11 cellular contexts compared by ENCODE assay signal in the genomic region with DNA sequence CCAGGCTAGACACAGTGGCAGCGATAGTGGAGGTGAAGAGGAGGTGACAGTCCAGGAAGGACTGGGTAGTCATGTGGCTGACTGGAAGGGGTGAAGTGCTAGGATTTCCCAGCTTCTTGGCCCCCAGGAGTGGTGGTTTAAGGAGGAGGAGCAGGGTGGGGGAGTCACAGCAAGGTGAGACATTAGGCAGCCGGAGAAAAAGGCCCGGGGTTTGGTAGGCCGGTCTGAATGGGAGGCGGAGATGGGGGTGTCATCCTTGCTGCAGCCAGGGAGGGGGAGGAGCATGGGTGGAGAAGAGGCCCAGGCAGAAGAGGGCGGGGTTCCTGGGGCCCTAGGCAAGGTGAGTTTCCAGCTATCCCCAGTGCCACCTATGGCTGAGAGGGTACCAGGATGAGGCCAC. TPM values are rescaled to one million over a fixed set of nuclear protein-coding genes. Genes with fewer than 3 reads are reported as not detected.
DNase-seq lines count a peak whose midpoint lies in the region; ATAC-seq and FAIRE-seq lines count a peak whose summit lies in the region.
"Had no signal": no experiment of that assay in that cellular context is flagged by ENCODE, and none has a peak within 500 bp of the region (broad histone marks: within the 10 kb centered on the region; RNA-seq: fewer than 3 reads in every experiment).

No MANE protein-coding gene starts in this region.

- peaks cover 53% of the 10 kb centered on the region for H3K36me3 Mint-ChIP-seq in activated naive CD4-positive, alpha-beta T cell treated with anti-CD3 and anti-CD28 coated beads, Interleukin-2, amount 10 ng/mL, durations not matched to agents 7 days and 5 days
- H3K36me3 Mint-ChIP-seq in naive thymus-derived CD8-positive, alpha-beta T cell, result peaks cover 0 to 49% (median 8%) of the 10 kb centered on the region in 3 donors

- peak overlapping the region; percentile 30 for H3K27ac Mint-ChIP-seq in activated naive CD4-positive, alpha-beta T cell treated with anti-CD3 and anti-CD28 coated beads, Interleukin-2, amount 10 ng/mL, durations not matched to agents 7 days and 5 days
- peak overlapping the region; percentile 73 to 87 (median 80) for H3K27ac Mint-ChIP-seq in naive thymus-derived CD8-positive, alpha-beta T cell

- CTCF ChIA-PET in activated naive CD4-positive, alpha-beta T cell treated with anti-CD3 and anti-CD28 coated beads, Interleukin-2, amount 10 ng/mL, durations not matched to agents 7 days and 5 days (lab: Charles Lee), result interaction anchor here (1.0 kb wide), 1 partner anchor 19 kb away, joined by 3 read pairs; a partner anchor contains a TSS

- no peak for FAIRE-seq in frontal cortex (lab: Jason Lieb, UNC)

- no peaks in the 10 kb centered on the region for H3K27me3 Mint-ChIP-seq in activated naive CD4-positive, alpha-beta T cell treated with anti-CD3 and anti-CD28 coated beads, Interleukin-2, amount 10 ng/mL, durations not matched to agents 7 days and 5 days
- H3K27me3 Mint-ChIP-seq in naive thymus-derived CD8-positive, alpha-beta T cell, result peaks cover 0 to 3% (median 0%) of the 10 kb centered on the region in 5 donors

- POLR2A ChIA-PET in naive thymus-derived CD8-positive, alpha-beta T cell (lab: Charles Lee), result interaction anchor here (0.7 to 38.5 kb wide), 4 partner anchors 8 to 309 kb away, joined by 3 to 1068 read pairs (median 536); a partner anchor contains a TSS

- H3K9me3 Mint-ChIP-seq in activated naive CD4-positive, alpha-beta T cell treated with anti-CD3 and anti-CD28 coated beads, Interleukin-2, amount 10 ng/mL, durations not matched to agents 7 days and 5 days, result no peaks in the 10 kb centered on the region
- H3K9me3 Mint-ChIP-seq in naive thymus-derived CD8-positive, alpha-beta T cell, result no peaks in the 10 kb centered on the region

- peaks cover 48% of the 10 kb centered on the region for H3K4me1 Mint-ChIP-seq in activated naive CD4-positive, alpha-beta T cell treated with anti-CD3 and anti-CD28 coated beads, Interleukin-2, amount 10 ng/mL, durations not matched to agents 7 days and 5 days
- peaks cover 22 to 53% (median 49%) of the 10 kb centered on the region in 4 donors for H3K4me1 Mint-ChIP-seq in naive thymus-derived CD8-positive, alpha-beta T cell

- DNase-seq in activated naive CD4-positive, alpha-beta T cell treated with anti-CD3 and anti-CD28 coated beads, Interleukin-2, amount 10 ng/mL, durations not matched to agents 7 days and 5 days, result peak; percentile 51
- DNase-seq in activated naive CD4-positive, alpha-beta T cell treated with Interleukin-2 at 50 U/mL for 16 hours, result no peak
- DNase-seq in NCI-H510A (lab: John Stamatoyannopoulos, UW), result peak; percentile 36
- peak; percentile 89 to 94 for DNase-seq in T47D (ENCODE audit: low read depth in 1 of 2, low spot score in 1 of 2)
- DNase-seq in naive thymus-derived CD8-positive, alpha-beta T cell, result no peak
- DNase-seq in GM03348 (ENCODE audit: low spot score), result no peak
- DNase-seq in frontal cortex (ENCODE audit: low spot score in 2 of 2), result no peak
- DNase-seq: BE2C had no signal

- H3K4me3 Mint-ChIP-seq in activated naive CD4-positive, alpha-beta T cell treated with anti-CD3 and anti-CD28 coated beads, Interleukin-2, amount 10 ng/mL, durations not matched to agents 7 days and 5 days, result no peak overlapping the region
- H3K4me3 Mint-ChIP-seq in naive thymus-derived CD8-positive, alpha-beta T cell, result peak overlapping the region in 7 of 10 donors; percentile 36 to 61 (median 52)

- no peak for ATAC-seq in naive thymus-derived CD8-positive, alpha-beta T cell
- no peak for ATAC-seq in GM18907 (IDR thresholded peaks at IDR 0.05; ENCODE audit: unreplicated experiment)

- in situ Hi-C loops in T47D (cut with HindIII; ENCODE audit: low pct_unique_long_range_greater_than_20kb, low sequenced_read_pairs), result no loop called here

RNA-seq across cellular contexts. Expression of a gene that starts 6.1 kb away (rescaled TPM):
- total RNA-seq in naive thymus-derived CD8-positive, alpha-beta T cell, result 100 to 1,000 TPM; 155 to 157 TPM
- polyA plus RNA-seq in naive thymus-derived CD8-positive, alpha-beta T cell, result 100 to 1,000 TPM; 118 to 238 (median 140) TPM
- 3.7 TPM for total RNA-seq in frontal cortex

RNA-seq across cellular contexts. Expression of a gene that starts 18.7 kb away (rescaled TPM):
- total RNA-seq in naive thymus-derived CD8-positive, alpha-beta T cell, result 100 to 1,000 TPM; 175 to 184 TPM
- 10 to 100 TPM; 38.4 to 69.8 (median 56.6) TPM for polyA plus RNA-seq in naive thymus-derived CD8-positive, alpha-beta T cell
- 16.3 TPM for total RNA-seq in frontal cortex

RNA-seq across cellular contexts. Expression of a gene that starts 28.4 kb away (rescaled TPM):
- total RNA-seq in naive thymus-derived CD8-positive, alpha-beta T cell, result 10 to 100 TPM; 57.4 to 64.2 TPM
- 1 to 10 TPM in 2 of 3 donors, under 1 TPM in 1; 0.96 to 6.5 (median 2.2) TPM for polyA plus RNA-seq in naive thymus-derived CD8-positive, alpha-beta T cell
- total RNA-seq in frontal cortex, result 7.7 TPM

RNA-seq across cellular contexts. Expression of a gene that starts 29.9 kb away (rescaled TPM):
- 10 to 100 TPM; 61.6 to 66.3 TPM for total RNA-seq in naive thymus-derived CD8-positive, alpha-beta T cell
- polyA plus RNA-seq in naive thymus-derived CD8-positive, alpha-beta T cell, result 10 to 100 TPM in 2 of 3 donors, 1 to 10 TPM in 1; 8.7 to 20.5 (median 12.7) TPM
- total RNA-seq in frontal cortex, result 6.9 TPM

RNA-seq across cellular contexts. Expression of a gene that starts 48.4 kb away (rescaled TPM):
- total RNA-seq in naive thymus-derived CD8-positive, alpha-beta T cell, result 1 to 10 TPM; 2.4 to 5.0 TPM
- polyA plus RNA-seq in naive thymus-derived CD8-positive, alpha-beta T cell, result under 1 TPM in 1 of 3 donors, not detected in 2; 0.34 TPM
- total RNA-seq in frontal cortex, result not detected
- total RNA-seq: NCI-H460, temporal lobe had no signal

Comparison
In these comparisons a context has a peak if more than half of its experiments do, and no peak if none do; other contexts are left out.
1. DNase-seq: peak in activated naive CD4-positive, alpha-beta T cell treated with anti-CD3 and anti-CD28 coated beads, Interleukin-2, amount 10 ng/mL, durations not matched to agents 7 days and 5 days (single experiment), NCI-H510A (single experiment) and T47D (2 of 2); none in activated naive CD4-positive, alpha-beta T cell treated with Interleukin-2 at 50 U/mL for 16 hours (single experiment), naive thymus-derived CD8-positive, alpha-beta T cell (0 of 10), GM03348 (single experiment) and frontal cortex (0 of 2).
2. RNA of a gene that starts 6.1 kb away (total RNA-seq): 155 to 157 TPM in naive thymus-derived CD8-positive, alpha-beta T cell; 3.7 TPM in frontal cortex (single experiment); every median in the first group is over 10 times any median in the second.
3. RNA of a gene that starts 18.7 kb away (total RNA-seq): 175 to 184 TPM in naive thymus-derived CD8-positive, alpha-beta T cell; 16.3 TPM in frontal cortex (single experiment); every median in the first group is over 10 times any median in the second.